1 cellular context compared by ENCODE assay signal in genomic region chr3:62439978-62440377, GRCh38.
A peak's percentile ranks its signal among the peaks of the same experiment; 100 is the strongest.
TF ChIP-seq lines count a peak whose summit lies in the region.

No MANE protein-coding gene starts in this region.

TF ChIP-seq in K562, 482 proteins besides CTCF, POLR2A, EP300 and RAD21 (continued from another document):
- TF ChIP-seq SMARCC2 (IDR thresholded peaks at IDR 0.05; ENCODE audit: low read depth) (no peak), CEBPZ (IDR thresholded peaks at IDR 0.05; ENCODE audit: borderline replicate concordance, low read depth, low read length) (no peak), MAFG (tag; conservative IDR thresholded peaks at IDR 0.05) (peak; percentile 50)
